In genomic region chr3:170806676-170807075, GRCh38 we compare ENCODE assay signal across 26 cellular contexts.
"Had no signal": no experiment of that assay in that cellular context is flagged by ENCODE, and none has a peak within 500 bp of the region (broad histone marks: within the 10 kb centered on the region; RNA-seq: fewer than 3 reads in every experiment).

No MANE protein-coding gene starts in this region.

- ATAC-seq: activated T-cell treated with anti-CD3 and anti-CD28 coated beads, Interleukin-2, amount 50 U/mL, for 72 hours; Right ventricle myocardium inferior; T-cell had no signal

- H3K4me3 ChIP-seq: SK-N-MC had no signal

- DNase-seq: activated B cell treated with CpG ODN at 0.5 μM for 24 hours; activated CD4-positive, alpha-beta memory T cell treated with anti-CD3 and anti-CD28 coated beads, Interleukin-2, amount 10 ng/mL, durations not matched to agents 7 days and 5 days; activated CD4-positive, alpha-beta T cell treated with anti-CD3 and anti-CD28 coated beads, Interleukin-2, amount 50 U/mL, for 1 hour; activated gamma-delta T cell treated with Interleukin-2 at 50 U/mL for 16 hours; activated naive CD4-positive, alpha-beta T cell treated with anti-CD3 and anti-CD28 coated beads, Interleukin-2, amount 10 ng/mL, durations not matched to agents 7 days and 5 days; activated naive CD8-positive, alpha-beta T cell treated with anti-CD3 and anti-CD28 coated beads for 36 hours; activated T-cell treated with anti-CD3 and anti-CD28 coated beads for 4 hours; activated T-cell treated with anti-CD3 and anti-CD28 coated beads, Interleukin-2, amount 50 U/mL, for 72 hours; anterior cingulate cortex; central memory CD4-positive, alpha-beta T cell; Kasumi-1; NCI-H1092; NCI-H1417; NCI-H1930; NCI-H2171; NCI-H2227 treated with DMSO at 0.1 percent for 48 hours; NCI-H526; NCI-H82; RPMI8226; T-cell; T-helper 2 cell; T1000 had no signal

- H3K27ac ChIP-seq: SK-N-MC had no signal

- FAIRE-seq: bronchial epithelial cell, TTC549 had no signal
